Comparison of ENCODE assay signal across 9 cellular contexts in the genomic region with DNA sequence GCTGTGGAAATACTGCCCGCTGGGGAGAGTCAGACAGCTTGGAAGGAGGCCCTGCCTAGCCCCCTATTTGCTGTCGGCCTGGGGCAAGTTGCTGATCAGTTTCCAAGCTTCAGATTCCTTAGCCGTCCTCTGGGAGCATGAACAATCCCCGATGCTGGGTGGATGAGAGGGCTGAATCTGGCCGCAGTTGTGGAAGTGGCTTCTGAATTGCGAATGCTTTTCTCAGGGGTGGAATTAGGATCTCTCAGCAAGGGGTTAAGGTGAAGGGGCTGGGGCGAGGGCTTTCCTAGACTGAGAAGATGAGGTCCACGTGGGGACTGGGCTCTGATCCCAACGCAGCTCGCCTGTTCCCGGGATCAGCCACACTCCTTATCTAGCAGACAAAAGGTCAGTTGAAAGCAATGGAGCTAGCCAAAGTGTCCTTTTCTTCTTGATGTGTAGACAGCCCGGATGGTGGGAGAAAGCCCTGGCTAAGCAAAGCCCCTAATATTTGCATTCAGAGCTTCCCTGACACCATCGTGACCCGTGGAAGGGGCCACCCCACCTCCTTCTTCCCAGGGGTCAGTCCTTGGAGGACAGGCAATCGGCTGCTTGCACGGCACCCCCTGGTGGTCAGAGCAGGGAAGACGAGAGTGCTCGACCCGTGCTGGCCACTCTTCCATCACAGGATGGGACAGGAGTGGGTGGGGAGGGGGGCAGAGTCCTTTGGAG. TPM values are rescaled to one million over a fixed set of nuclear protein-coding genes. Genes with fewer than 3 reads are reported as not detected.
DNase-seq lines count a peak whose midpoint lies in the region; ATAC-seq and TF ChIP-seq lines count a peak whose summit lies in the region.
"Had no signal": no experiment of that assay in that cellular context is flagged by ENCODE, and none has a peak within 500 bp of the region (broad histone marks: within the 10 kb centered on the region; RNA-seq: fewer than 3 reads in every experiment).

No MANE protein-coding gene starts in this region.

- H3K4me3 Mint-ChIP-seq in H9 (peak overlapping the region in 1 of 2 experiments; percentile 27; a peak in 1 of 5 replicates), nephron (peak overlapping the region in 2 of 3 experiments; percentile 4 to 33)
- H3K4me3 Mint-ChIP-seq in activated T-cell treated with anti-CD3 and anti-CD28 coated beads, Interleukin-2, amount 50 U/mL, for 72 hours, result no peak overlapping the region
- H3K4me3 Mint-ChIP-seq: central memory CD8-positive, alpha-beta T cell had no signal

- H2BK5ac ChIP-seq in H9 (ENCODE audit: insufficient read length, low read length), result no peak overlapping the region

- no peaks in the 10 kb centered on the region for H3K23me2 ChIP-seq in H9 (ENCODE audit: insufficient read length, low read depth, low read length, poor library complexity, severe bottlenecking)

- H3K27me3 ChIP-seq in H9 (ENCODE audit: insufficient read depth, low read length), result no peaks in the 10 kb centered on the region
- H3K27me3 ChIP-seq in subcutaneous abdominal adipose tissue (ENCODE audit: control insufficient read depth in 5 of 5, insufficient read depth in 4 of 5, low read length in 5 of 5), result no peaks in the 10 kb centered on the region

- H3K18ac ChIP-seq in H9 (ENCODE audit: insufficient read length, low read depth, low read length), result peak overlapping the region; percentile 51

- no peak overlapping the region for H3K27ac Mint-ChIP-seq in H9
- H3K27ac Mint-ChIP-seq in activated T-cell treated with anti-CD3 and anti-CD28 coated beads, Interleukin-2, amount 50 U/mL, for 72 hours, result no peak overlapping the region
- H3K27ac Mint-ChIP-seq in nephron, result peak overlapping the region; percentile 67 to 93 (median 78)

- H3K4me3 ChIP-seq in fibroblast of the aortic adventitia (ENCODE audit: low read depth, low read length), result peak overlapping the region; percentile 25
- peak overlapping the region in 4 of 5 donors; percentile 14 to 40 (median 16) for H3K4me3 ChIP-seq in subcutaneous abdominal adipose tissue (ENCODE audit: low read depth in 1 of 5, low read length in 5 of 5)

- H2BK20ac ChIP-seq in H9 (ENCODE audit: low read depth, low read length, poor library complexity, severe bottlenecking), result no peak overlapping the region

- no peaks in the 10 kb centered on the region for H3K79me2 ChIP-seq in H9 (ENCODE audit: insufficient read depth, low read length)

- H3K9me3 Mint-ChIP-seq in H9, result peaks cover 0 to 4% of the 10 kb centered on the region in 2 experiments; a peak in 1 of 5 replicates
- H3K9me3 Mint-ChIP-seq in activated T-cell treated with anti-CD3 and anti-CD28 coated beads, Interleukin-2, amount 50 U/mL, for 72 hours, result no peaks in the 10 kb centered on the region
- H3K9me3 Mint-ChIP-seq in nephron, result no peaks in the 10 kb centered on the region
- H3K9me3 Mint-ChIP-seq: central memory CD8-positive, alpha-beta T cell had no signal

- no peak overlapping the region for H4K91ac ChIP-seq in H9 (ENCODE audit: insufficient read length, low read depth, low read length)

- no peak overlapping the region for H3K9ac ChIP-seq in H9 (ENCODE audit: extremely low read depth, insufficient read length, low read length)
- H3K9ac ChIP-seq in subcutaneous abdominal adipose tissue (ENCODE audit: low read length in 5 of 5), result peak overlapping the region; percentile 3 to 78 (median 31)

- peak overlapping the region; percentile 93 for H2AFZ ChIP-seq in H9 (ENCODE audit: low read length)

- DNase-seq in D341Med (ENCODE audit: low spot score) (peak; percentile 80), H9 (peak; percentile 89), NOMO-1 treated with dmso at 0.1 percent for 144 hours (lab: John Stamatoyannopoulos, UW; ENCODE audit: unreplicated experiment) (peak; percentile 14), fibroblast of the aortic adventitia (ENCODE audit: low read depth) (peak; percentile 90), DMS79 (lab: John Stamatoyannopoulos, UW) (no peak)
- peak; percentile 73 to 80 for DNase-seq in activated T-cell treated with anti-CD3 and anti-CD28 coated beads, Interleukin-2, amount 50 U/mL, for 72 hours

- H3K79me1 ChIP-seq in H9 (ENCODE audit: insufficient read depth, low read depth, low read length, poor library complexity, severe bottlenecking), result no peaks in the 10 kb centered on the region

- H3K14ac ChIP-seq in H9 (ENCODE audit: insufficient read depth, low read length), result no peak overlapping the region

- H3K4ac ChIP-seq in H9 (ENCODE audit: low read depth, low read length), result no peak overlapping the region

- H2BK120ac ChIP-seq in H9 (ENCODE audit: low read depth, low read length, poor library complexity, severe bottlenecking), result no peak overlapping the region

- H3K4me1 Mint-ChIP-seq in H9, result peaks cover 28 to 30% of the 10 kb centered on the region in 2 experiments
- H3K4me1 Mint-ChIP-seq in activated T-cell treated with anti-CD3 and anti-CD28 coated beads, Interleukin-2, amount 50 U/mL, for 72 hours (ENCODE audit: low read depth), result peaks cover 19% of the 10 kb centered on the region
- peaks cover 39% of the 10 kb centered on the region for H3K4me1 Mint-ChIP-seq in nephron

- H4K20me1 ChIP-seq in H9 (ENCODE audit: control insufficient read depth, insufficient read depth, insufficient read length), result no peaks in the 10 kb centered on the region

- H4K8ac ChIP-seq in H9 (replicated peaks; ENCODE audit: insufficient read length, low read depth, low read length), result no peak overlapping the region

- no peak overlapping the region for H2AK5ac ChIP-seq in H9 (ENCODE audit: insufficient read length, low read length)

- H3K23ac ChIP-seq in H9 (ENCODE audit: insufficient read length, low read depth, low read length), result no peak overlapping the region

- H3K27ac ChIP-seq in H9 (ENCODE audit: insufficient read length, low read depth, low read length) (no peak overlapping the region), subcutaneous abdominal adipose tissue (ENCODE audit: low read depth, low read length) (peak overlapping the region; percentile 93)

- H3K27me3 Mint-ChIP-seq in H9 (ENCODE audit: low read depth), result peaks cover 18% of the 10 kb centered on the region
- H3K27me3 Mint-ChIP-seq in activated T-cell treated with anti-CD3 and anti-CD28 coated beads, Interleukin-2, amount 50 U/mL, for 72 hours (ENCODE audit: low read depth), result peaks cover 11% of the 10 kb centered on the region
- H3K27me3 Mint-ChIP-seq in nephron (ENCODE audit: low read depth), result peaks cover 18% of the 10 kb centered on the region

- H3K4me1 ChIP-seq in H9 (ENCODE audit: insufficient read depth, low read length), result no peaks in the 10 kb centered on the region
- H3K4me1 ChIP-seq in subcutaneous abdominal adipose tissue (ENCODE audit: control insufficient read depth in 5 of 5, insufficient read depth in 5 of 5, low read length in 5 of 5), result peaks cover 15 to 65% (median 59%) of the 10 kb centered on the region in 5 donors

- no peaks in the 10 kb centered on the region for H3K9me3 ChIP-seq in H9 (ENCODE audit: control insufficient read depth, low read depth, low read length)
- peaks cover 0 to 2% (median 0%) of the 10 kb centered on the region in 5 donors for H3K9me3 ChIP-seq in subcutaneous abdominal adipose tissue (ENCODE audit: control insufficient read depth in 5 of 5, low read length in 5 of 5)

- no peak overlapping the region for H2BK15ac ChIP-seq in H9 (ENCODE audit: low read depth, low read length)

- peak; percentile 76 to 78 for ATAC-seq in activated T-cell treated with anti-CD3 and anti-CD28 coated beads, Interleukin-2, amount 50 U/mL, for 72 hours (replicated peaks in 1 of 2)

- H3K56ac ChIP-seq in H9 (ENCODE audit: insufficient read length, low read depth, low read length), result no peak overlapping the region

- peaks cover 0 to 48% (median 44%) of the 10 kb centered on the region in 5 donors for H3K36me3 ChIP-seq in subcutaneous abdominal adipose tissue (ENCODE audit: control insufficient read depth in 5 of 5, insufficient read depth in 5 of 5, low read length in 5 of 5)

- no peak overlapping the region for H4K5ac ChIP-seq in H9 (ENCODE audit: insufficient read length, low read depth, low read length)

- H3K4me2 ChIP-seq in H9 (ENCODE audit: insufficient read depth, insufficient read length, low read length), result peak overlapping the region; percentile 42

- H2BK12ac ChIP-seq in H9 (ENCODE audit: insufficient read length, low read depth, low read length), result no peak overlapping the region

- no peak overlapping the region for H3T11ph ChIP-seq in H9 (ENCODE audit: low read length)

- TF ChIP-seq CTCF in H9 (conservative IDR thresholded peaks at IDR 0.05) (peak; percentile 95), fibroblast of the aortic adventitia (IDR thresholded peaks at IDR 0.05; ENCODE audit: insufficient read depth, low read length) (peak; percentile 95), nephron (IDR thresholded peaks at IDR 0.05; ENCODE audit: unreplicated experiment in 3 of 3) (peak; percentile 75 to 89 (median 88))

- H3K36me3 Mint-ChIP-seq in H9 (ENCODE audit: insufficient read depth in 1 of 3, low read depth in 3 of 3) (peaks cover 0 to under 1% (median 0%) of the 10 kb centered on the region in 3 experiments; a peak in 2 of 7 replicates), nephron (ENCODE audit: low read depth) (no peaks in the 10 kb centered on the region)
- no peaks in the 10 kb centered on the region for H3K36me3 Mint-ChIP-seq in activated T-cell treated with anti-CD3 and anti-CD28 coated beads, Interleukin-2, amount 50 U/mL, for 72 hours (ENCODE audit: insufficient read depth in 2 of 2)

- WGBS in H9 (ENCODE audit: extremely low coverage, insufficient read length, low lambda C conversion rate), result no CpG with 5 or more reads among the region's 19 CpGs

RNA-seq across cellular contexts. Expression of gene COL15A1, which starts 54.9 kb away (rescaled TPM):
- total RNA-seq in H9 (2021) (0.15 TPM in 1 of 2 replicates, not detected in the other), fibroblast of the aortic adventitia (ENCODE audit: low replicate concordance) (25.1 and 25.3 TPM in 2 replicates)
- under 1 TPM; 0.19 to 0.30 TPM for total RNA-seq in activated T-cell treated with anti-CD3 and anti-CD28 coated beads, Interleukin-2, amount 50 U/mL, for 72 hours

Comparison
In these comparisons a context has a peak if more than half of its experiments do, and no peak if none do; other contexts are left out.
1. H3K27ac Mint-ChIP-seq: peak in nephron (3 of 3); none in H9 (0 of 3) and activated T-cell treated with anti-CD3 and anti-CD28 coated beads, Interleukin-2, amount 50 U/mL, for 72 hours (single experiment).
2. H3K4me3 Mint-ChIP-seq: peak in nephron (2 of 3); none in activated T-cell treated with anti-CD3 and anti-CD28 coated beads, Interleukin-2, amount 50 U/mL, for 72 hours (0 of 2).
3. RNA of gene COL15A1, which starts 54.9 kb away (total RNA-seq): 25.1 to 25.3 TPM in fibroblast of the aortic adventitia; 0.19 to 0.30 TPM in activated T-cell treated with anti-CD3 and anti-CD28 coated beads, Interleukin-2, amount 50 U/mL, for 72 hours and 0.15 TPM in H9; every median in the first group is over 10 times any median in the second.
4. Peak in every context shown above with its lines, with median percentiles within 50 percentile points of each other: CTCF ChIP-seq.